ENCODE assay signal across 7 cellular contexts in genomic region chr4:162988530-162988929, GRCh38.
"Had no signal": no experiment of that assay in that cellular context is flagged by ENCODE, and none has a peak within 500 bp of the region (broad histone marks: within the 10 kb centered on the region; RNA-seq: fewer than 3 reads in every experiment).

No MANE protein-coding gene starts in this region.

- H3K36me3 ChIP-seq: HAP-1 had no signal

- H3K4me2 ChIP-seq: GM23338 had no signal

- H3K9me3 Mint-ChIP-seq: GM23338 had no signal

- H3K4me3 Mint-ChIP-seq: GM23338, HFFc6 had no signal

- H3K27ac ChIP-seq: GM23248 had no signal

- H3K9ac ChIP-seq: GM23248 had no signal

- ATAC-seq: GM23338 had no signal

- DNase-seq: GM23248, GOT3, H7, HCEC 1CT, HFFc6 had no signal

- H2AFZ ChIP-seq: GM23248, GM23338 had no signal

- H3K9me3 ChIP-seq: HAP-1 had no signal

- H3K27ac Mint-ChIP-seq: HFFc6 had no signal

- H3K4me3 ChIP-seq: GM23248, GM23338, HAP-1 had no signal
